In the genomic region with DNA sequence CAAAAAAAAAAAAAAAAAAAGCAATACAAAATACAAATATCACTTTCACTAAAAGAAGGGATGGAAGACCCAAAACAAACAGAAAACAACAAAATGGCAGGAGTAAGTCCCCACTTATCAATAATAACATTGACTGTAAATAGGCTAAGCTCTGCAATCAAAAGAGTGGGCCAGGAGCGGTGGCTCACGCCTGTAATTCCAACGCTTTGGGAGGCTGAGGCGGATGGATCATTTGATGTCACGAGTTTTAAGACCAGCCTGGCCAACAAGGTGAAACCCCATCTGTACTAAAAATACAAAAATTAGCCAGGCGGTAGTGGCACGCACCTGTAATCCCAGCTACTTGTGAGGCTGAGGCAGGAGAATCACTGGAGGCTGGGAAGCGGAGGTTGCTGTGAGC, we compare ENCODE assay signal across 4 cellular contexts.
"Had no signal": no experiment of that assay in that cellular context is flagged by ENCODE, and none has a peak within 500 bp of the region (broad histone marks: within the 10 kb centered on the region; RNA-seq: fewer than 3 reads in every experiment).

No MANE protein-coding gene starts in this region.

- ATAC-seq: GM23338 had no signal

- H3K27ac Mint-ChIP-seq: GM23338 had no signal

- DNase-seq: H9, HCEC 1CT, IMR-90 had no signal

- H3K4me3 Mint-ChIP-seq: GM23338, H9 had no signal

- H3K4me3 ChIP-seq: GM23338 had no signal

- H3K9me3 Mint-ChIP-seq: GM23338, H9 had no signal
